14 cellular contexts compared by ENCODE assay signal in the genomic region with DNA sequence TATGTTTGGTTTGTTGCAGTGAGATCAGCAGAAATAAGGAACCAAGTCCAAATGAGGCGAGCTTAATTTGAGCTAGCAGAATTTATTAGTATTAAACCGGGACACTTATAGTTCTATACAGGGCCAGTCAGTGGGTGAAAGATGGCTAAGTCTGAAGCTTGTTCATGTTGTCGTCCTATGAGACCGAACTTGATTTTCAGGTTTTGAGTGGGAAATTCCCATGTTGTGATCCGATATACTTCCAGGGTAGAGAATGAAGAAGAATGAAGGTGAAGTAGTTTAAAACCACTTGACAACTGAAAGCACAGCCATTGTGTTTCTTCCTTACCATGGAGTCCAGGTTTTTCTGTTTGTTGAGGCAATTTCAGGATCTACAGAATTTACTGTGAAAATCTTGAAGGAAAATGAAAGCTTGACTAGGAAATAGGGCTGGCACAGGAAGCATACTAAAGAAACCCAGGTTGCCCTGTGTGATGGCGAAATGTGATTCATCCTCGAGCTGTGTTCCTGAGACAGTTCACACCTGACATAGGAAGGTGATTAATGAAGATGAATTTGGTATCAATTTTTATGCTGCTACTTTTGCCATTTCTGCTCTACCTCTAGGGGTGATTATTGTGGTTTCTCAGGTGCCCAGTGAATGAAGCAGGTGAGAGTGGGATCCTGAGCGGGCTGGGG. TPM values are rescaled to one million over a fixed set of nuclear protein-coding genes. Genes with fewer than 3 reads are reported as not detected.
DNase-seq lines count a peak whose midpoint lies in the region; ATAC-seq and TF ChIP-seq lines count a peak whose summit lies in the region.
"Had no signal": no experiment of that assay in that cellular context is flagged by ENCODE, and none has a peak within 500 bp of the region (broad histone marks: within the 10 kb centered on the region; RNA-seq: fewer than 3 reads in every experiment).

No MANE protein-coding gene starts in this region.

- peak; percentile 23 for DNase-seq in activated T-cell treated with anti-CD3 and anti-CD28 coated beads, Interleukin-2, amount 50 U/mL, for 4 hours
- no peak for DNase-seq in activated T-cell treated with anti-CD3 and anti-CD28 coated beads, Interleukin-2, amount 50 U/mL, for 48 hours
- DNase-seq in smooth muscle cell (lab: John Stamatoyannopoulos, UW; ENCODE audit: unreplicated experiment) (no peak), prostate gland (ENCODE audit: low spot score) (no peak), T-helper 2 cell (no peak)
- DNase-seq: adrenal gland, esophagus squamous epithelium, hippocampal formation, NCI-H2081, SJCRH30 had no signal

- H3K27ac ChIP-seq in OCI-LY1 (ENCODE audit: low read depth, low read length, poor library complexity, severe bottlenecking) (peak overlapping the region; percentile 86), esophagus (ENCODE audit: low read depth in 2 of 2, low read length in 1 of 2) (peak overlapping the region; percentile 18 to 38), smooth muscle cell (ENCODE audit: low read depth) (peak overlapping the region; percentile 41), prostate gland (no peak overlapping the region)
- H3K27ac ChIP-seq: adrenal gland, SJCRH30, suprapubic skin had no signal

- H3K9ac ChIP-seq in OCI-LY1 (ENCODE audit: low read length) (no peak overlapping the region; the same call in 1 of the 2 replicates), smooth muscle cell (ENCODE audit: low read depth) (no peak overlapping the region)

- peaks cover 63% of the 10 kb centered on the region for H3K4me1 Mint-ChIP-seq in activated T-cell treated with anti-CD3 and anti-CD28 coated beads, Interleukin-2, amount 50 U/mL, for 4 hours (ENCODE audit: low read depth)

- H3K36me3 Mint-ChIP-seq in activated T-cell treated with anti-CD3 and anti-CD28 coated beads, Interleukin-2, amount 50 U/mL, for 4 hours (ENCODE audit: insufficient read depth): peaks cover 8% of the 10 kb centered on the region

- no peak overlapping the region for H3K4me3 ChIP-seq in OCI-LY1 (ENCODE audit: low read depth, low read length, poor library complexity, severe bottlenecking)
- peak overlapping the region in 1 of 2 donors; percentile 5 for H3K4me3 ChIP-seq in esophagus (ENCODE audit: low read depth in 1 of 2, low read length in 2 of 2)
- H3K4me3 ChIP-seq in smooth muscle cell: no peak overlapping the region
- no peak overlapping the region for H3K4me3 ChIP-seq in prostate gland
- H3K4me3 ChIP-seq: adrenal gland, esophagus squamous epithelium, SJCRH30, suprapubic skin had no signal

- H3K36me3 ChIP-seq in OCI-LY1 (ENCODE audit: insufficient read depth, low read length) (peaks cover 3% of the 10 kb centered on the region; the same call in 1 of the 2 replicates), esophagus (ENCODE audit: control insufficient read depth in 2 of 2, insufficient read depth in 2 of 2, low read length in 1 of 2) (no peaks in the 10 kb centered on the region), smooth muscle cell (ENCODE audit: low read depth) (no peaks in the 10 kb centered on the region), prostate gland (no peaks in the 10 kb centered on the region)
- H3K36me3 ChIP-seq: adrenal gland, esophagus squamous epithelium, SJCRH30, suprapubic skin had no signal

- peak overlapping the region; percentile 22 for H3K4me3 Mint-ChIP-seq in activated T-cell treated with anti-CD3 and anti-CD28 coated beads, Interleukin-2, amount 50 U/mL, for 4 hours

- H3K79me2 ChIP-seq in OCI-LY1 (ENCODE audit: insufficient read depth, low read length) (0 out of 2 replicates have a peak, but pooled peaks cover 6% of the 10 kb centered on the region), smooth muscle cell (ENCODE audit: low read depth) (no peaks in the 10 kb centered on the region)

- no peaks in the 10 kb centered on the region for H3K27me3 Mint-ChIP-seq in activated T-cell treated with anti-CD3 and anti-CD28 coated beads, Interleukin-2, amount 50 U/mL, for 4 hours (ENCODE audit: low read depth)

- no peaks in the 10 kb centered on the region; the same call in 1 of the 2 replicates for H3F3A ChIP-seq in OCI-LY1 (ENCODE audit: insufficient read depth, low read length)
- no peaks in the 10 kb centered on the region for H3F3A ChIP-seq in smooth muscle cell (ENCODE audit: low read depth)

- H3K27me3 ChIP-seq in OCI-LY1 (ENCODE audit: insufficient read depth, low read length): no peaks in the 10 kb centered on the region
- H3K27me3 ChIP-seq in esophagus (ENCODE audit: control insufficient read depth in 1 of 2, insufficient read depth in 2 of 2, low read length in 2 of 2): no peaks in the 10 kb centered on the region
- H3K27me3 ChIP-seq in smooth muscle cell (ENCODE audit: low read depth): no peaks in the 10 kb centered on the region
- H3K27me3 ChIP-seq in prostate gland (replicated peaks; ENCODE audit: insufficient read depth): no peaks in the 10 kb centered on the region
- H3K27me3 ChIP-seq: adrenal gland, esophagus squamous epithelium, SJCRH30, suprapubic skin had no signal

- no peaks in the 10 kb centered on the region for H3K9me3 ChIP-seq in OCI-LY1 (ENCODE audit: low read length)
- no peaks in the 10 kb centered on the region for H3K9me3 ChIP-seq in esophagus (ENCODE audit: control insufficient read depth in 2 of 2, insufficient read depth in 1 of 2, low read depth in 1 of 2, low read length in 1 of 2)
- H3K9me3 ChIP-seq in smooth muscle cell (replicated peaks; ENCODE audit: low read depth): no peaks in the 10 kb centered on the region
- H3K9me3 ChIP-seq in prostate gland: no peaks in the 10 kb centered on the region
- H3K9me3 ChIP-seq: adrenal gland, esophagus squamous epithelium, SJCRH30, suprapubic skin had no signal

- peaks cover 9% of the 10 kb centered on the region for H3K9me3 Mint-ChIP-seq in activated T-cell treated with anti-CD3 and anti-CD28 coated beads, Interleukin-2, amount 50 U/mL, for 4 hours

- H3K4me2 ChIP-seq in OCI-LY1 (ENCODE audit: low read length) (peak overlapping the region; percentile 56; the same call in 1 of the 2 replicates), smooth muscle cell (no peak overlapping the region)

- no peak overlapping the region for H2AFZ ChIP-seq in OCI-LY1 (ENCODE audit: low read length)
- no peak overlapping the region for H2AFZ ChIP-seq in smooth muscle cell (ENCODE audit: low read depth)

- H3K4me1 ChIP-seq in OCI-LY1 (ENCODE audit: insufficient read depth, low read length, severe bottlenecking) (peaks cover 53% of the 10 kb centered on the region), esophagus (ENCODE audit: control insufficient read depth in 2 of 2, insufficient read depth in 2 of 2, low read length in 1 of 2) (peaks cover 0 to 10% of the 10 kb centered on the region in 2 donors), smooth muscle cell (ENCODE audit: low read depth) (peaks cover 15% of the 10 kb centered on the region), prostate gland (replicated peaks) (no peaks in the 10 kb centered on the region)
- H3K4me1 ChIP-seq: SJCRH30 had no signal

- H4K20me1 ChIP-seq in OCI-LY1 (ENCODE audit: insufficient read depth, low read length) (no peaks in the 10 kb centered on the region), smooth muscle cell (ENCODE audit: low read depth) (peaks cover 66% of the 10 kb centered on the region)

- WGBS in esophagus, 2 donors: 59 to 60% methylated on average over 8 of the region's 8 CpGs
- 90% methylated on average over 8 of the region's 8 CpGs for WGBS in smooth muscle cell (ENCODE audit: low lambda C conversion rate)
- 73% methylated on average over 8 of the region's 8 CpGs for WGBS in prostate gland

- H3K9me2 ChIP-seq in OCI-LY1 (ENCODE audit: low read depth, low read length): no peaks in the 10 kb centered on the region

- intact Hi-C loops in prostate gland (cut with DNase I): no loop called here

- no peak for TF ChIP-seq CTCF in OCI-LY1 (IDR thresholded peaks at IDR 0.05; ENCODE audit: low read length)
- TF ChIP-seq CTCF in smooth muscle cell (IDR thresholded peaks at IDR 0.05; ENCODE audit: borderline replicate concordance, insufficient read depth, poor library complexity, severe bottlenecking): no peak
- no peak for TF ChIP-seq CTCF in prostate gland (IDR thresholded peaks at IDR 0.05)

- ATAC-seq in activated T-cell treated with anti-CD3 and anti-CD28 coated beads, Interleukin-2, amount 50 U/mL, for 4 hours: peak in 1 of 2 donors; percentile 18
- no peak for ATAC-seq in HG03097 (IDR thresholded peaks at IDR 0.05; ENCODE audit: low FRiP score, unreplicated experiment)

- TF ChIP-seq POLR2A in prostate gland (IDR thresholded peaks at IDR 0.05): no peak

RNA-seq across cellular contexts. Expression of a gene that starts 37.6 kb away (rescaled TPM):
- 10 to 100 TPM; 58.7 to 69.8 (median 68.4) TPM for total RNA-seq in activated T-cell treated with anti-CD3 and anti-CD28 coated beads, Interleukin-2, amount 50 U/mL, for 4 hours
- polyA plus RNA-seq in esophagus (1 to 10 TPM; 3.2 to 4.4 TPM), smooth muscle cell (4.5 and 5.0 TPM in 2 replicates)
- total RNA-seq in smooth muscle cell (33.8 and 49.1 TPM in 2 replicates), prostate gland (10 to 100 TPM; 20.1 to 83.2 TPM)

Comparison
In these comparisons a context has a peak if more than half of its experiments do, and no peak if none do; other contexts are left out.
1. H3K27ac ChIP-seq: peak in OCI-LY1 (single experiment), esophagus (2 of 2) and smooth muscle cell (single experiment); none in prostate gland (0 of 2).